In genomic region chr11:68051191-68052136, GRCh38 we compare ENCODE assay signal across 13 cellular contexts. TPM values are rescaled to one million over a fixed set of nuclear protein-coding genes. Genes with fewer than 3 reads are reported as not detected.
DNase-seq lines count a peak whose midpoint lies in the region; ATAC-seq and TF ChIP-seq lines count a peak whose summit lies in the region.
"Had no signal": no experiment of that assay in that cellular context is flagged by ENCODE, and none has a peak within 500 bp of the region (broad histone marks: within the 10 kb centered on the region; RNA-seq: fewer than 3 reads in every experiment).

No MANE protein-coding gene starts in this region.

- H3K27ac Mint-ChIP-seq in CD4-positive, alpha-beta T cell, result peak overlapping the region; percentile 18
- peak overlapping the region; percentile 51 for H3K27ac Mint-ChIP-seq in GM23338
- H3K27ac Mint-ChIP-seq: activated B cell treated with CpG ODN at 0.5 μM for 24 hours; activated naive CD4-positive, alpha-beta T cell treated with anti-CD3 and anti-CD28 coated beads for 36 hours had no signal

- ATAC-seq in CD4-positive, alpha-beta T cell (ENCODE audit: poor library complexity), result no peak
- ATAC-seq in GM23338 (peak; percentile 26), HG03432 (IDR thresholded peaks at IDR 0.05; ENCODE audit: unreplicated experiment) (no peak)

- H3K4me1 Mint-ChIP-seq in CD4-positive, alpha-beta T cell (ENCODE audit: low read depth), result no peaks in the 10 kb centered on the region
- H3K4me1 Mint-ChIP-seq in GM23338, result peaks cover 23% of the 10 kb centered on the region

- no peak overlapping the region for H3K4me3 Mint-ChIP-seq in CD4-positive, alpha-beta T cell
- no peak overlapping the region for H3K4me3 Mint-ChIP-seq in GM23338
- H3K4me3 Mint-ChIP-seq: activated B cell treated with CpG ODN at 0.5 μM for 24 hours; activated naive CD4-positive, alpha-beta T cell treated with anti-CD3 and anti-CD28 coated beads for 36 hours had no signal

- H3K4me2 ChIP-seq in GM23338, result no peak overlapping the region

- peaks cover 20% of the 10 kb centered on the region for H3K36me3 Mint-ChIP-seq in CD4-positive, alpha-beta T cell (ENCODE audit: low read depth)
- H3K36me3 Mint-ChIP-seq in GM23338 (ENCODE audit: low read depth), result peaks cover 15% of the 10 kb centered on the region; the same call in 2 of the 3 replicates

- no peak for DNase-seq in CD4-positive, alpha-beta T cell
- DNase-seq in GM23338 (ENCODE audit: low spot score) (peak; percentile 57), cerebellar cortex (ENCODE audit: low spot score) (peak; percentile 21), myocyte (ENCODE audit: low read depth) (peak; percentile 48), SJCRH30 (no peak)
- DNase-seq in effector memory CD4-positive, alpha-beta T cell, result no peak
- DNase-seq in activated CD4-positive, CD25-positive, alpha-beta regulatory T cell (lab: John Stamatoyannopoulos, UW), result no peak
- DNase-seq: activated B cell treated with CpG ODN at 0.5 μM for 24 hours; activated naive CD4-positive, alpha-beta T cell treated with anti-CD3 and anti-CD28 coated beads for 36 hours; KG1; NCI-H2171 treated with DMSO at 0.1 percent for 48 hours; stimulated activated CD4-positive, alpha-beta T cell treated with anti-CD3 and anti-CD28 coated beads, Interleukin-1b, Interleukin-23, amount 100 ng/mL, for 48 hours had no signal

- no peak overlapping the region for H2AFZ ChIP-seq in GM23338

- POLR2A ChIA-PET in CD4-positive, alpha-beta T cell (lab: Charles Lee), result interaction anchor here (1.4 kb wide), 1 partner anchor 12 kb away, joined by 3 read pairs; no protein-coding TSS in a partner anchor

- no peak for TF ChIP-seq CTCF in CD4-positive, alpha-beta T cell (IDR thresholded peaks at IDR 0.05)
- no peak for TF ChIP-seq CTCF in GM23338 (conservative IDR thresholded peaks at IDR 0.05; ENCODE audit: low read depth in 2 of 2)

- H3K4me1 ChIP-seq in GM23338 (ENCODE audit: insufficient read depth) (peaks cover 6% of the 10 kb centered on the region; the same call in 1 of the 2 replicates), SJCRH30 (no peaks in the 10 kb centered on the region)
- H3K4me1 ChIP-seq in effector memory CD4-positive, alpha-beta T cell (ENCODE audit: control insufficient read depth, insufficient read depth, low read length, poor library complexity, severe bottlenecking), result no peaks in the 10 kb centered on the region

- no peaks in the 10 kb centered on the region for H3K79me2 ChIP-seq in GM23338 (replicated peaks; ENCODE audit: insufficient read depth)

- no peaks in the 10 kb centered on the region for H3K9me3 Mint-ChIP-seq in CD4-positive, alpha-beta T cell
- H3K9me3 Mint-ChIP-seq in GM23338, result no peaks in the 10 kb centered on the region; the same call in 2 of the 3 replicates
- H3K9me3 Mint-ChIP-seq: activated B cell treated with CpG ODN at 0.5 μM for 24 hours; activated naive CD4-positive, alpha-beta T cell treated with anti-CD3 and anti-CD28 coated beads for 36 hours had no signal

- intact Hi-C loops in CD4-positive, alpha-beta T cell (cut with DNase I, micrococcal nuclease), result no loop called here

- H3K36me3 ChIP-seq in GM23338 (ENCODE audit: insufficient read depth), result no peaks in the 10 kb centered on the region; the same call in 1 of the 2 replicates
- no peaks in the 10 kb centered on the region for H3K36me3 ChIP-seq in SJCRH30
- peaks cover 35% of the 10 kb centered on the region for H3K36me3 ChIP-seq in effector memory CD4-positive, alpha-beta T cell (ENCODE audit: control insufficient read depth, insufficient read depth, low read length)

- H4K20me1 ChIP-seq in GM23338 (replicated peaks; ENCODE audit: insufficient read depth), result peaks cover 3% of the 10 kb centered on the region

- no peaks in the 10 kb centered on the region for H3K9me3 ChIP-seq in CD4-positive, alpha-beta T cell (ENCODE audit: control insufficient read depth, low read length)
- no peaks in the 10 kb centered on the region for H3K9me3 ChIP-seq in SJCRH30 (replicated peaks)
- no peaks in the 10 kb centered on the region for H3K9me3 ChIP-seq in effector memory CD4-positive, alpha-beta T cell (ENCODE audit: control insufficient read depth, low read length)

- no peaks in the 10 kb centered on the region for H3K27me3 ChIP-seq in CD4-positive, alpha-beta T cell (ENCODE audit: control insufficient read depth, insufficient read depth, low read length)
- H3K27me3 ChIP-seq in GM23338 (ENCODE audit: insufficient read depth), result no peaks in the 10 kb centered on the region
- no peaks in the 10 kb centered on the region for H3K27me3 ChIP-seq in SJCRH30
- H3K27me3 ChIP-seq in effector memory CD4-positive, alpha-beta T cell (replicated peaks; ENCODE audit: control insufficient read depth, insufficient read depth, low read length, poor library complexity, severe bottlenecking), result no peaks in the 10 kb centered on the region

- CTCF ChIA-PET in CD4-positive, alpha-beta T cell (lab: Charles Lee), result no interaction called here

- peaks cover 19% of the 10 kb centered on the region; the same call in 1 of the 2 replicates for H3F3A ChIP-seq in GM23338 (replicated peaks; ENCODE audit: low read depth)

- no peak overlapping the region for H3K4me3 ChIP-seq in GM23338
- no peak overlapping the region for H3K4me3 ChIP-seq in SJCRH30
- no peak overlapping the region for H3K4me3 ChIP-seq in effector memory CD4-positive, alpha-beta T cell (ENCODE audit: insufficient read depth, low read depth, low read length, poor library complexity, severe bottlenecking)

- no peak overlapping the region for H3K27ac ChIP-seq in CD4-positive, alpha-beta T cell (ENCODE audit: low read depth, low read length)
- no peak overlapping the region for H3K27ac ChIP-seq in GM23338 (ENCODE audit: low read depth)
- no peak overlapping the region for H3K27ac ChIP-seq in SJCRH30
- H3K27ac ChIP-seq in effector memory CD4-positive, alpha-beta T cell (ENCODE audit: insufficient read depth, low read length, poor library complexity, severe bottlenecking), result no peak overlapping the region

- no peaks in the 10 kb centered on the region for H3K9me2 ChIP-seq in GM23338 (ENCODE audit: insufficient read depth)

- no peaks in the 10 kb centered on the region for H3K27me3 Mint-ChIP-seq in CD4-positive, alpha-beta T cell
- peaks cover 26% of the 10 kb centered on the region for H3K27me3 Mint-ChIP-seq in GM23338 (ENCODE audit: insufficient read depth, low read depth, poor library complexity)
- H3K27me3 Mint-ChIP-seq: activated B cell treated with CpG ODN at 0.5 μM for 24 hours had no signal

TF ChIP-seq in GM23338, 12 proteins besides CTCF, POLR2A, EP300 and RAD21 (continues in another document):
- TF ChIP-seq EZH2phosphoT487 (IDR thresholded peaks at IDR 0.05; ENCODE audit: unreplicated experiment) (no peak), POLR2AphosphoS5 (IDR thresholded peaks at IDR 0.05; ENCODE audit: low read depth) (peak; percentile 56)

RNA-seq across cellular contexts. Expression of gene TCIRG1, which starts 12.6 kb away (rescaled TPM):
- total RNA-seq in CD4-positive, alpha-beta T cell, result 100 to 1,000 TPM; 202 to 207 TPM
- total RNA-seq in GM23338 (2014; rRNA removed; shearing (Covaris generic)), result 31.2 and 40.4 TPM in 2 replicates
- polyA plus RNA-seq in GM23338 (2016; fragmentation: Nextera tagmentation; extraction: Ambion mirVana), result 18.5 and 20.4 TPM in 2 replicates
- 25.8 and 33.1 TPM in 2 replicates for total RNA-seq in myocyte
- polyA plus RNA-seq in myocyte (2012), result 23.3 TPM
- total RNA-seq in SJCRH30 (2014; rRNA removed; shearing (Covaris generic)), result 2.7 and 6.1 TPM in 2 replicates

RNA-seq across cellular contexts. Expression of gene NDUFS8, which starts 21.0 kb away (rescaled TPM):
- 10 to 100 TPM; 70.5 to 72.5 TPM for total RNA-seq in CD4-positive, alpha-beta T cell
- 157 and 175 TPM in 2 replicates for total RNA-seq in GM23338 (2014; rRNA removed; shearing (Covaris generic))
- polyA plus RNA-seq in GM23338 (2016; fragmentation: Nextera tagmentation; extraction: Ambion mirVana), result 304 and 308 TPM in 2 replicates
- 154 and 195 TPM in 2 replicates for total RNA-seq in myocyte
- 215 TPM for polyA plus RNA-seq in myocyte (2012)
- total RNA-seq in SJCRH30 (2014; rRNA removed; shearing (Covaris generic)), result 77.7 and 103 TPM in 2 replicates

RNA-seq across cellular contexts. Expression of gene ALDH3B1, which starts 41.3 kb away (rescaled TPM):
- total RNA-seq in CD4-positive, alpha-beta T cell, result under 1 TPM; 0.34 to 0.44 TPM
- not detected in 2 replicates for total RNA-seq in GM23338 (2014; rRNA removed; shearing (Covaris generic))
- polyA plus RNA-seq in GM23338 (2016; fragmentation: Nextera tagmentation; extraction: Ambion mirVana), result 0.17 and 0.52 TPM in 2 replicates
- 36.6 and 68.4 TPM in 2 replicates for total RNA-seq in myocyte
- 26.8 TPM for polyA plus RNA-seq in myocyte (2012)
- total RNA-seq in SJCRH30 (2014; rRNA removed; shearing (Covaris generic)), result 0.51 and 0.53 TPM in 2 replicates
- total RNA-seq: activated naive CD4-positive, alpha-beta T cell treated with anti-CD3 and anti-CD28 coated beads for 36 hours had no signal

RNA-seq across cellular contexts. Expression of gene UNC93B1, which starts 47.6 kb away (rescaled TPM):
- total RNA-seq in CD4-positive, alpha-beta T cell, result 10 to 100 TPM; 21.3 to 22.0 TPM
- 28.0 and 34.4 TPM in 2 replicates for total RNA-seq in GM23338 (2014; rRNA removed; shearing (Covaris generic))
- 15.7 and 16.2 TPM in 2 replicates for polyA plus RNA-seq in GM23338 (2016; fragmentation: Nextera tagmentation; extraction: Ambion mirVana)
- 25.0 and 32.4 TPM in 2 replicates for total RNA-seq in myocyte
- polyA plus RNA-seq in myocyte (2012), result 13.7 TPM
- total RNA-seq in SJCRH30 (2014; rRNA removed; shearing (Covaris generic)), result not detected in 2 replicates

Comparison
In these comparisons a context has a peak if more than half of its experiments do, and no peak if none do; other contexts are left out.
1. DNase-seq: peak in GM23338 (single experiment), cerebellar cortex (single experiment) and myocyte (single experiment); none in CD4-positive, alpha-beta T cell (0 of 10), SJCRH30 (0 of 2), effector memory CD4-positive, alpha-beta T cell (0 of 3) and activated CD4-positive, CD25-positive, alpha-beta regulatory T cell (0 of 4).
2. RNA of gene ALDH3B1, which starts 41.3 kb away (total RNA-seq): 36.6 to 68.4 TPM in myocyte; 0.51 to 0.53 TPM in SJCRH30, 0.34 to 0.44 TPM in CD4-positive, alpha-beta T cell and not detected in GM23338; every median in the first group is over 10 times any median in the second.